In genomic region chr20:39480644-39481043, GRCh38 we compare ENCODE assay signal across 37 cellular contexts.
DNase-seq lines count a peak whose midpoint lies in the region; ATAC-seq, FAIRE-seq and TF ChIP-seq lines count a peak whose summit lies in the region.
"Had no signal": no experiment of that assay in that cellular context is flagged by ENCODE, and none has a peak within 500 bp of the region (broad histone marks: within the 10 kb centered on the region; RNA-seq: fewer than 3 reads in every experiment).

No MANE protein-coding gene starts in this region.

- POLR2A ChIA-PET in HepG2 (lab: Yijun Ruan, JAX): no interaction called here
- POLR2A ChIA-PET in A673 (lab: Charles Lee; ENCODE audit: low non-redundant PET): no interaction called here
- POLR2A ChIA-PET in HEK293 (lab: Yijun Ruan, JAX): no interaction called here
- POLR2A ChIA-PET in activated CD8-positive, alpha-beta T cell treated with anti-CD3 and anti-CD28 coated beads for 36 hours (lab: Charles Lee): no interaction called here

- BruUV-seq in HepG2 (replicated peaks; lab: Mats Ljungman, UMichigan) (no TSS peak), A673 (replicated peaks; lab: Mats Ljungman, UMichigan) (no TSS peak)

- H3K9me3 ChIP-seq in HepG2 (ENCODE audit: low read length) (peaks cover 66% of the 10 kb centered on the region), right lobe of liver (no peaks in the 10 kb centered on the region), A673 (ENCODE audit: low read depth, low read length, poor library complexity, severe bottlenecking) (no peaks in the 10 kb centered on the region), HEK293 (ENCODE audit: control insufficient read depth, insufficient read depth, low read depth, low read length) (no peaks in the 10 kb centered on the region), SK-N-MC (ENCODE audit: low read depth, low read length) (no peaks in the 10 kb centered on the region)
- H3K9me3 ChIP-seq: A549; BE2C; BLaER1; BLaER1 treated with 17β-estradiol and CSF1 and Interleukin-3, amounts not matched to agents 10 nM and 100 nM had no signal

- intact Hi-C loops in HepG2 (cut with micrococcal nuclease; ENCODE audit: unreplicated experiment): no loop called here
- intact Hi-C loops in right lobe of liver (cut with DNase I): no loop called here
- intact Hi-C loops in A673 (cut with micrococcal nuclease; ENCODE audit: unreplicated experiment): no loop called here
- intact Hi-C loops in activated CD8-positive, alpha-beta T cell treated with anti-CD3 and anti-CD28 coated beads for 36 hours (cut with micrococcal nuclease): no loop called here

- no peak for TF ChIP-seq EP300 in HepG2 (IDR thresholded peaks at IDR 0.05; ENCODE audit: low read depth in 2 of 2, low read length in 2 of 2)
- no peak for TF ChIP-seq EP300 in HepG2 (CRISPR knock-in tag; IDR thresholded peaks at IDR 0.05; ENCODE audit: borderline replicate concordance)

- H3K27me3 ChIP-seq in HepG2 (ENCODE audit: control insufficient read depth in 1 of 2, insufficient read depth in 2 of 2, low read length in 2 of 2): no peaks in the 10 kb centered on the region
- no peaks in the 10 kb centered on the region for H3K27me3 ChIP-seq in right lobe of liver
- H3K27me3 ChIP-seq in A673 (replicated peaks; ENCODE audit: insufficient read depth, low read depth, low read length, poor library complexity): no peaks in the 10 kb centered on the region
- H3K27me3 ChIP-seq in brain microvascular endothelial cell (replicated peaks): no peaks in the 10 kb centered on the region
- H3K27me3 ChIP-seq: BE2C; BLaER1; BLaER1 treated with 17β-estradiol and CSF1 and Interleukin-3, amounts not matched to agents 10 nM and 100 nM had no signal

- H3K4me1 Mint-ChIP-seq in activated CD8-positive, alpha-beta T cell treated with anti-CD3 and anti-CD28 coated beads for 36 hours (ENCODE audit: low read depth): no peaks in the 10 kb centered on the region
- H3K4me1 Mint-ChIP-seq: B cell; CD14-positive monocyte; CD4-positive, alpha-beta memory T cell; CD4-positive, CD25-positive, alpha-beta regulatory T cell; CD8-positive, alpha-beta memory T cell had no signal

- CTCF ChIA-PET in HepG2 (lab: Yijun Ruan, JAX; ENCODE audit: low intra/inter-chr PET ratio, low total read pairs) (no interaction called here), A673 (lab: Charles Lee) (no interaction called here), HEK293 (lab: Yijun Ruan, JAX) (interaction anchor here (0.7 kb wide), 1 partner anchor 60 kb away, joined by 4 read pairs; no protein-coding TSS in a partner anchor)
- CTCF ChIA-PET in activated CD8-positive, alpha-beta T cell treated with anti-CD3 and anti-CD28 coated beads for 36 hours (lab: Charles Lee): no interaction called here

- H3K9me3 Mint-ChIP-seq in activated CD8-positive, alpha-beta T cell treated with anti-CD3 and anti-CD28 coated beads for 36 hours: no peaks in the 10 kb centered on the region
- H3K9me3 Mint-ChIP-seq: CD4-positive, alpha-beta T cell; CD8-positive, alpha-beta T cell had no signal

- 0% methylated on average over 1 of the region's 1 CpG for WGBS in HepG2 (ENCODE audit: low lambda C conversion rate)
- WGBS in right lobe of liver (ENCODE audit: insufficient coverage, low coverage, low lambda C conversion rate, missing lambda C conversion rate): 47% methylated on average over 1 of the region's 1 CpG

- H3K36me3 Mint-ChIP-seq in activated CD8-positive, alpha-beta T cell treated with anti-CD3 and anti-CD28 coated beads for 36 hours (ENCODE audit: low read depth): no peaks in the 10 kb centered on the region
- H3K36me3 Mint-ChIP-seq: CD14-positive monocyte; CD4-positive, alpha-beta memory T cell; CD4-positive, CD25-positive, alpha-beta regulatory T cell; CD8-positive, alpha-beta memory T cell; CD8-positive, alpha-beta T cell had no signal

- H3K27me3 Mint-ChIP-seq in activated CD8-positive, alpha-beta T cell treated with anti-CD3 and anti-CD28 coated beads for 36 hours: no peaks in the 10 kb centered on the region
- H3K27me3 Mint-ChIP-seq: B cell; CD4-positive, alpha-beta memory T cell had no signal

- no peak for DNase-seq in HepG2 (ENCODE audit: low spot score)
- DNase-seq in right lobe of liver: no peak
- peak; percentile 78 for DNase-seq in A673 (ENCODE audit: low spot score)
- DNase-seq in SK-N-MC (ENCODE audit: low read depth, low spot score): peak; percentile 28
- no peak for DNase-seq in brain microvascular endothelial cell
- no peak for DNase-seq in activated CD8-positive, alpha-beta T cell treated with anti-CD3 and anti-CD28 coated beads for 36 hours
- DNase-seq: 8988T; ACHN; AML-193; BE2C; C1 segment of cervical spinal cord; Caco-2; Calu3; CD4-positive, alpha-beta memory T cell; CD4-positive, alpha-beta T cell; CD4-positive, CD25-positive, alpha-beta regulatory T cell; CD8-positive, alpha-beta memory T cell; CD8-positive, alpha-beta T cell; COR-L47; DMS 273 treated with DMSO at 0.1 percent for 48 hours; DMS153; DMS53; DMS79; DMS79 treated with DMSO at 0.1 percent for 48 hours; DND-41; EL had no signal

- no peak for FAIRE-seq in HepG2 (lab: Jason Lieb, UNC)
- FAIRE-seq: A204.1, A549, D721Med had no signal

- TF ChIP-seq CTCF in HepG2 (CRISPR knock-in tag; IDR thresholded peaks at IDR 0.05) (no peak), right lobe of liver (IDR thresholded peaks at IDR 0.05) (no peak), A673 (conservative IDR thresholded peaks at IDR 0.05; ENCODE audit: low read depth, low read length) (no peak), HEK293 (tag by site-specific recombination; IDR thresholded peaks at IDR 0.05) (no peak), brain microvascular endothelial cell (IDR thresholded peaks at IDR 0.05; ENCODE audit: low read depth, low read length, missing control alignments) (no peak)
- TF ChIP-seq CTCF in activated CD8-positive, alpha-beta T cell treated with anti-CD3 and anti-CD28 coated beads for 36 hours (IDR thresholded peaks at IDR 0.05): no peak

- H3K9ac ChIP-seq in HepG2 (ENCODE audit: insufficient read depth, low read depth, low read length): no peak overlapping the region
- no peak overlapping the region for H3K9ac ChIP-seq in SK-N-MC (ENCODE audit: insufficient read length)
- H3K9ac ChIP-seq: BLaER1; BLaER1 treated with 17β-estradiol and CSF1 and Interleukin-3, amounts not matched to agents 10 nM and 100 nM had no signal

- H3K27ac ChIP-seq in HepG2 (ENCODE audit: extremely low read length, insufficient read depth, low read length) (no peak overlapping the region), right lobe of liver (no peak overlapping the region), A673 (ENCODE audit: low read depth, low read length, poor library complexity, severe bottlenecking) (no peak overlapping the region), HEK293 (ENCODE audit: extremely low read depth, low read depth, low read length) (no peak overlapping the region), SK-N-MC (peak overlapping the region; percentile 74), brain microvascular endothelial cell (no peak overlapping the region)
- H3K27ac ChIP-seq: 22Rv1; A549; BLaER1; BLaER1 treated with 17β-estradiol and CSF1 and Interleukin-3, amounts not matched to agents 10 nM and 100 nM; C4-2B had no signal

- no peak for TF ChIP-seq POLR2A in HepG2 (IDR thresholded peaks at IDR 0.05; ENCODE audit: insufficient read depth in 1 of 2, low read depth in 2 of 2, low read length in 2 of 2)
- TF ChIP-seq POLR2A in right lobe of liver (IDR thresholded peaks at IDR 0.05): no peak

- H3K79me2 ChIP-seq in HepG2 (ENCODE audit: insufficient read depth, low read length): no peaks in the 10 kb centered on the region

- H3K36me3 ChIP-seq in HepG2 (replicated peaks in 1 of 2; ENCODE audit: control insufficient read depth in 1 of 2, insufficient read depth in 2 of 2, low read length in 2 of 2): no peaks in the 10 kb centered on the region
- no peaks in the 10 kb centered on the region for H3K36me3 ChIP-seq in right lobe of liver
- no peaks in the 10 kb centered on the region for H3K36me3 ChIP-seq in A673 (ENCODE audit: insufficient read depth, low read length, poor library complexity, severe bottlenecking)
- H3K36me3 ChIP-seq in HEK293 (ENCODE audit: control insufficient read depth in 2 of 2, insufficient read depth in 1 of 2, low read length in 2 of 2): no peaks in the 10 kb centered on the region
- no peaks in the 10 kb centered on the region for H3K36me3 ChIP-seq in SK-N-MC (ENCODE audit: insufficient read depth, low read length)
- no peaks in the 10 kb centered on the region for H3K36me3 ChIP-seq in brain microvascular endothelial cell (replicated peaks)
- H3K36me3 ChIP-seq: BE2C; BLaER1; BLaER1 treated with 17β-estradiol and CSF1 and Interleukin-3, amounts not matched to agents 10 nM and 100 nM had no signal

- in situ Hi-C loops in HepG2 (cut with HindIII; ENCODE audit: extremely low pct_ligation_motif_present, low pct_unique_long_range_greater_than_20kb): no loop called here
- in situ Hi-C loops in brain microvascular endothelial cell (cut with HindIII; ENCODE audit: low pct_ligation_motif_present, low sequenced_read_pairs): no loop called here

- H4K20me1 ChIP-seq in HepG2 (ENCODE audit: insufficient read depth, low read length): no peaks in the 10 kb centered on the region
- H4K20me1 ChIP-seq: BLaER1; BLaER1 treated with 17β-estradiol and CSF1 and Interleukin-3, amounts not matched to agents 10 nM and 100 nM had no signal

- no peak overlapping the region for H3K4me2 ChIP-seq in HepG2 (ENCODE audit: low read depth, low read length)
- H3K4me2 ChIP-seq: A549; BLaER1; BLaER1 treated with 17β-estradiol and CSF1 and Interleukin-3, amounts not matched to agents 10 nM and 100 nM had no signal

- TF ChIP-seq RAD21 in HepG2 (CRISPR knock-in tag; IDR thresholded peaks at IDR 0.05): no peak

- H3K4me3 ChIP-seq in HepG2 (replicated peaks in 1 of 3; ENCODE audit: insufficient read depth in 1 of 3, low read depth in 2 of 3, low read length in 3 of 3): no peak overlapping the region
- no peak overlapping the region for H3K4me3 ChIP-seq in right lobe of liver
- H3K4me3 ChIP-seq in A673 (ENCODE audit: low read depth, low read length, poor library complexity, severe bottlenecking): no peak overlapping the region
- no peak overlapping the region for H3K4me3 ChIP-seq in HEK293 (ENCODE audit: low read depth, low read length)
- H3K4me3 ChIP-seq in SK-N-MC: 0 out of 2 replicates have a peak overlapping the region, but pooled peaks have one; percentile 4
- H3K4me3 ChIP-seq in brain microvascular endothelial cell (ENCODE audit: low read depth, low read length): no peak overlapping the region
- H3K4me3 ChIP-seq: A549; BLaER1; BLaER1 treated with 17β-estradiol and CSF1 and Interleukin-3, amounts not matched to agents 10 nM and 100 nM had no signal

- H3K27ac Mint-ChIP-seq in activated CD8-positive, alpha-beta T cell treated with anti-CD3 and anti-CD28 coated beads for 36 hours: no peak overlapping the region
- H3K27ac Mint-ChIP-seq: B cell; CD14-positive monocyte; CD4-positive, alpha-beta memory T cell; CD4-positive, alpha-beta T cell; CD4-positive, CD25-positive, alpha-beta regulatory T cell; CD8-positive, alpha-beta memory T cell; CD8-positive, alpha-beta T cell had no signal

- H3K4me3 Mint-ChIP-seq in activated CD8-positive, alpha-beta T cell treated with anti-CD3 and anti-CD28 coated beads for 36 hours: no peak overlapping the region
- H3K4me3 Mint-ChIP-seq: B cell; CD14-positive monocyte; CD4-positive, alpha-beta memory T cell; CD4-positive, alpha-beta T cell; CD4-positive, CD25-positive, alpha-beta regulatory T cell; CD8-positive, alpha-beta memory T cell; CD8-positive, alpha-beta T cell had no signal

- ATAC-seq in HepG2: no peak
- no peak for ATAC-seq in right lobe of liver
- no peak for ATAC-seq in activated CD8-positive, alpha-beta T cell treated with anti-CD3 and anti-CD28 coated beads for 36 hours
- no peak for ATAC-seq in GM21619 (IDR thresholded peaks at IDR 0.05; ENCODE audit: unreplicated experiment)
- ATAC-seq: A549; CD8-positive, alpha-beta T cell had no signal

- H2AFZ ChIP-seq in HepG2 (ENCODE audit: low read length): no peak overlapping the region

- H3K4me1 ChIP-seq in HepG2 (ENCODE audit: insufficient read depth, low read length): no peaks in the 10 kb centered on the region
- no peaks in the 10 kb centered on the region for H3K4me1 ChIP-seq in right lobe of liver
- peaks cover 15% of the 10 kb centered on the region for H3K4me1 ChIP-seq in A673 (ENCODE audit: insufficient read depth, low read length, poor library complexity, severe bottlenecking)
- peaks cover 4% of the 10 kb centered on the region; the same call in 1 of the 2 replicates for H3K4me1 ChIP-seq in HEK293 (ENCODE audit: control insufficient read depth, insufficient read depth, low read length)
- H3K4me1 ChIP-seq: A549; BE2C; BLaER1; BLaER1 treated with 17β-estradiol and CSF1 and Interleukin-3, amounts not matched to agents 10 nM and 100 nM; Caco-2 had no signal

Comparison
In these comparisons a context has a peak if more than half of its experiments do, and no peak if none do; other contexts are left out.
1. DNase-seq: peak in A673 (single experiment) and SK-N-MC (single experiment); none in HepG2 (single experiment), right lobe of liver (0 of 3), brain microvascular endothelial cell (single experiment) and activated CD8-positive, alpha-beta T cell treated with anti-CD3 and anti-CD28 coated beads for 36 hours (single experiment).
2. Of the 63 proteins assayed by ChIP-seq in both HepG2 and HEK293: peak only in HepG2: none; only in HEK293: ATF2; in both: none; in neither: 62.